Comparison of ENCODE assay signal across 8 cellular contexts in genomic region chr3:69671082-69671952, GRCh38.
DNase-seq lines count a peak whose midpoint lies in the region; ATAC-seq, FAIRE-seq and TF ChIP-seq lines count a peak whose summit lies in the region.

No MANE protein-coding gene starts in this region.

- peaks cover 11% of the 10 kb centered on the region for H3K27me3 Mint-ChIP-seq in nephron progenitor cell (ENCODE audit: low read depth, poor library complexity)

- DNase-seq in AG20443 (ENCODE audit: low spot score) (peak; percentile 53), GM18507 (ENCODE audit: extremely low spot score, insufficient read length, low read depth) (no peak), Panc1 (ENCODE audit: low read depth, low spot score) (no peak), epithelial cell of esophagus (ENCODE audit: low read depth) (peak; percentile 57), nephron progenitor cell (peak; percentile 26), DMS79 treated with DMSO at 0.1 percent for 48 hours (lab: John Stamatoyannopoulos, UW) (no peak)

- CTCF ChIA-PET in Panc1 (lab: Charles Lee), result no interaction called here

- peaks cover 13% of the 10 kb centered on the region for H3K4me1 Mint-ChIP-seq in nephron progenitor cell

- no peaks in the 10 kb centered on the region for H3K36me3 ChIP-seq in Panc1 (ENCODE audit: control insufficient read depth, insufficient read depth, low read length)

- peak; percentile 70 for FAIRE-seq in GM18507 (lab: Jason Lieb, UNC)

- H3K9me3 Mint-ChIP-seq in nephron progenitor cell, result peaks cover 7% of the 10 kb centered on the region

- H3K27ac ChIP-seq in Panc1 (ENCODE audit: low read length), result no peak overlapping the region

- no peaks in the 10 kb centered on the region for H3K27me3 ChIP-seq in Panc1 (ENCODE audit: control insufficient read depth, insufficient read depth, low read length)

- in situ Hi-C loops in Panc1 (cut with HindIII; ENCODE audit: low pct_unique_long_range_greater_than_20kb, low sequenced_read_pairs), result no loop called here

- H3K4me3 ChIP-seq in Panc1 (ENCODE audit: low read depth in 2 of 2, low read length in 2 of 2) (no peak overlapping the region), epithelial cell of esophagus (ENCODE audit: low read length) (no peak overlapping the region)

- TF ChIP-seq CTCF in Panc1 (IDR thresholded peaks at IDR 0.05) (peak; percentile 69; the same call in 1 of the 2 replicates), epithelial cell of esophagus (IDR thresholded peaks at IDR 0.05; ENCODE audit: insufficient read depth, low read depth, low read length, missing control alignments) (peak; percentile 76), nephron progenitor cell (IDR thresholded peaks at IDR 0.05) (peak; percentile 87)

- ATAC-seq in Panc1 (no peak), HG02642 (IDR thresholded peaks at IDR 0.05; ENCODE audit: poor library complexity, unreplicated experiment) (no peak), GM21515 (IDR thresholded peaks at IDR 0.05; ENCODE audit: unreplicated experiment) (no peak)

- intact Hi-C loops in Panc1 (cut with micrococcal nuclease; ENCODE audit: unreplicated experiment), result loop anchor here (5.0 kb wide), 3 partner anchors 364 to 549 kb away; partner anchors contain the start of gene LMOD3

- BruUV-seq in Panc1 (replicated peaks; lab: Mats Ljungman, UMichigan), result no TSS peak

- no peaks in the 10 kb centered on the region for H3K4me1 ChIP-seq in Panc1 (ENCODE audit: control insufficient read depth, insufficient read depth, low read length)

- no peaks in the 10 kb centered on the region for H3K36me3 Mint-ChIP-seq in nephron progenitor cell (ENCODE audit: low read depth)

- no peak overlapping the region for H3K27ac Mint-ChIP-seq in nephron progenitor cell

- no peak overlapping the region for H3K4me3 Mint-ChIP-seq in nephron progenitor cell

- POLR2A ChIA-PET in Panc1 (lab: Charles Lee), result no interaction called here

- H3K9me3 ChIP-seq in Panc1 (ENCODE audit: control insufficient read depth, insufficient read depth, low read depth, low read length), result no peaks in the 10 kb centered on the region

Comparison
In these comparisons a context has a peak if more than half of its experiments do, and no peak if none do; other contexts are left out.
1. DNase-seq: peak in AG20443 (single experiment), epithelial cell of esophagus (single experiment) and nephron progenitor cell (single experiment); none in GM18507 (single experiment), Panc1 (single experiment) and DMS79 treated with DMSO at 0.1 percent for 48 hours (single experiment).
2. Peak in every context shown above with its lines, with median percentiles within 50 percentile points of each other: CTCF ChIP-seq.